In the genomic region with DNA sequence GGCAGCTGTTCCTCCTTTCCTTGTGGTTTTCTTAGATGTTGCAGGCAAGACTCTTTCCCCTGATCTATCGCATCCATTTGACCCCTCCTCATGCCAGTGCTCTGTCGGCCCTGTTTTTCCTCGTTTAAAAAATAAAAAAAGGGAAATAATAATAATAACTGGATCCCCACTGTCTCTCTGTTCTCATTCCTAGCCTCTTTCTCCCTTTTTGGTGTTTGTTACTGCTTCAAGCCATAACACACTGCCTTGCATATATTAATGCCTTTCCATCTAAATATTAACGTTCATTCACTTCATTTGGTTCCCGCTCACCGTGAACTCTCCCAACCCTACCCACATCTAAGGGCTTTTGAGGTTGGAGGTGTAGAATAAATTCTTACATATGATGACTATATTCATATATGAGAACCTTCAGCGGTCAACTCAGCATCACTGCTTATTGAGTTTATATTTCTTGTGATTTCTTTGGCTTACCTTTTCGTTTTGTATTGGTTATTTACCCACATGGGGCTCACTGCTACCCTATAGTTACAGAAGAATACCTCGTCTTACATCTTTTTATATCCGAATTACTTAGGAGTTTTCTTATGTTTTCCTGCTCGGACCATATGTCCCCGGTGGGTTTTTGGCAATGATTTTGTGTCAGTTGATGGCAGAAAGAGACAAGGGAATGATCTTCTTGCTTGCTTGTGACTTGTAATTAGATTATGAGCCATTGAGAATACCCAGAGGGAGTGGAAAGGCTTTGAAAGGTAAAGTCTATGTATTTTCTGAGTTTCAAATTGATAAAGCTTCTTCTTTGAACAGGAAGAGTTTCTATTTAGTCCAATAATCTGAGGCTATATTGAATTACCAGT, we compare ENCODE assay signal across 8 cellular contexts. TPM values are rescaled to one million over a fixed set of nuclear protein-coding genes. Genes with fewer than 3 reads are reported as not detected.
DNase-seq lines count a peak whose midpoint lies in the region; ATAC-seq and TF ChIP-seq lines count a peak whose summit lies in the region.

No MANE protein-coding gene starts in this region.

- no peaks in the 10 kb centered on the region for H3K27me3 ChIP-seq in BJ (ENCODE audit: control insufficient read depth, insufficient read depth, low read length)

- DNase-seq in BJ (ENCODE audit: low read depth): no peak
- DNase-seq in SIG-M5 treated with dmso at 0.1 percent for 504 hours (lab: John Stamatoyannopoulos, UW; ENCODE audit: unreplicated experiment): peak; percentile 69
- no peak for DNase-seq in foreskin fibroblast
- DNase-seq in renal cortical epithelial cell (ENCODE audit: low read depth): peak; percentile 19
- DNase-seq in A172 (ENCODE audit: low spot score): no peak
- DNase-seq in 8988T: no peak

- CTCF ChIA-PET in BJ (lab: Yijun Ruan, JAX): no interaction called here

- POLR2A ChIA-PET in BJ (lab: Charles Lee): interaction anchor here (0.7 kb wide), 1 partner anchor 16 kb away, joined by 3 read pairs; no protein-coding TSS in a partner anchor

- TF ChIP-seq CTCF in BJ (IDR thresholded peaks at IDR 0.05; ENCODE audit: insufficient read depth, low read depth, low read length) (no peak), foreskin fibroblast (IDR thresholded peaks at IDR 0.05; ENCODE audit: low read depth, low read length) (no peak)

- ATAC-seq in GM18870 (IDR thresholded peaks at IDR 0.05; ENCODE audit: unreplicated experiment) (peak; percentile 13), HG03097 (IDR thresholded peaks at IDR 0.05; ENCODE audit: low FRiP score, unreplicated experiment) (peak; percentile 7)

- H3K36me3 ChIP-seq in BJ (ENCODE audit: control insufficient read depth, insufficient read depth, low read length): no peaks in the 10 kb centered on the region

- H3K4me3 ChIP-seq in BJ (ENCODE audit: low read depth, low read length) (peak overlapping the region; percentile 75), foreskin fibroblast (ENCODE audit: low read depth in 1 of 2, low read length in 2 of 2) (peak overlapping the region; percentile 88 to 96)

RNA-seq across cellular contexts. Expression of a gene that starts 0.8 kb away (rescaled TPM):
- 2.2 and 7.1 TPM in 2 replicates for polyA plus RNA-seq in BJ (2011; rRNA removed)
- polyA minus RNA-seq in BJ (2011; rRNA and poly(A)+ RNA removed): 2.0 and 2.5 TPM in 2 replicates
- 8.9 and 10.6 TPM in 2 replicates for total RNA-seq in renal cortical epithelial cell
- total RNA-seq in A172 (2014; rRNA removed; shearing (Covaris generic)): 10.2 and 13.3 TPM in 2 replicates

Comparison
In these comparisons a context has a peak if more than half of its experiments do, and no peak if none do; other contexts are left out.
1. DNase-seq: peak in SIG-M5 treated with dmso at 0.1 percent for 504 hours (single experiment) and renal cortical epithelial cell (single experiment); none in BJ (single experiment), foreskin fibroblast (0 of 2), A172 (single experiment) and 8988T (single experiment).